In genomic region chr1:84253891-84254290, GRCh38 we compare ENCODE assay signal across 9 cellular contexts. TPM values are rescaled to one million over a fixed set of nuclear protein-coding genes. Genes with fewer than 3 reads are reported as not detected.
DNase-seq lines count a peak whose midpoint lies in the region; ATAC-seq and TF ChIP-seq lines count a peak whose summit lies in the region.
"Had no signal": no experiment of that assay in that cellular context is flagged by ENCODE, and none has a peak within 500 bp of the region (broad histone marks: within the 10 kb centered on the region; RNA-seq: fewer than 3 reads in every experiment).

No MANE protein-coding gene starts in this region.

- H3K27me3 ChIP-seq in skeletal muscle satellite cell (ENCODE audit: control insufficient read depth, insufficient read depth, low read length): no peaks in the 10 kb centered on the region
- no peaks in the 10 kb centered on the region for H3K27me3 ChIP-seq in vagina

- H3K9ac ChIP-seq in skeletal muscle satellite cell (ENCODE audit: low read depth, low read length): peak overlapping the region; percentile 22

- H3K27me3 Mint-ChIP-seq in HFFc6 (ENCODE audit: insufficient read depth): peaks cover 6% of the 10 kb centered on the region; the same call in 1 of the 2 replicates

- no peak for TF ChIP-seq CTCF in HFFc6 (IDR thresholded peaks at IDR 0.05)
- no peak for TF ChIP-seq CTCF in vagina (IDR thresholded peaks at IDR 0.05)

- H3K4me3 ChIP-seq in skeletal muscle satellite cell (ENCODE audit: low read length): no peak overlapping the region
- no peak overlapping the region for H3K4me3 ChIP-seq in vagina

- no peak for ATAC-seq in HG03139 (IDR thresholded peaks at IDR 0.05; ENCODE audit: unreplicated experiment)
- no peak for ATAC-seq in GM19328 (IDR thresholded peaks at IDR 0.05; ENCODE audit: unreplicated experiment)

- no peaks in the 10 kb centered on the region for H3K36me3 Mint-ChIP-seq in HFFc6 (ENCODE audit: low read depth)

- peak overlapping the region; percentile 89 for H3K27ac Mint-ChIP-seq in HFFc6

- intact Hi-C loops in head of caudate nucleus (cut with DNase I): loop anchor here (10.0 kb wide), 1 partner anchor 89 kb away; no protein-coding TSS in a partner anchor
- intact Hi-C loops in vagina (cut with DNase I): no loop called here

- H3K4me1 Mint-ChIP-seq in HFFc6 (ENCODE audit: low read depth): peaks cover 44% of the 10 kb centered on the region

- H3K36me3 ChIP-seq in skeletal muscle satellite cell (ENCODE audit: insufficient read depth, low read length) (no peaks in the 10 kb centered on the region), vagina (no peaks in the 10 kb centered on the region)

- peak overlapping the region; percentile 57; the same call in 1 of the 2 replicates for H3K4me3 Mint-ChIP-seq in HFFc6

- H3K9me3 ChIP-seq in skeletal muscle satellite cell (replicated peaks; ENCODE audit: low read length): no peaks in the 10 kb centered on the region
- peaks cover 3% of the 10 kb centered on the region for H3K9me3 ChIP-seq in vagina

- H3K4me1 ChIP-seq in skeletal muscle satellite cell (ENCODE audit: control insufficient read depth, insufficient read depth, low read length): peaks cover 19% of the 10 kb centered on the region
- H3K4me1 ChIP-seq in vagina: no peaks in the 10 kb centered on the region

- no peak overlapping the region for H3K27ac ChIP-seq in vagina

- H3K9me3 Mint-ChIP-seq in HFFc6: no peaks in the 10 kb centered on the region

- H3K4me2 ChIP-seq in skeletal muscle satellite cell (ENCODE audit: low read length): peak overlapping the region; percentile 24

- DNase-seq in HFFc6 (peak; percentile 89), T1000 (lab: John Stamatoyannopoulos, UW) (peak; percentile 35), head of caudate nucleus (peak; percentile 49 to 97 (median 85)), cerebellar nuclear complex (lab: John Stamatoyannopoulos, UW) (no peak), vagina (ENCODE audit: extremely low spot score in 2 of 2) (no peak)

- TF ChIP-seq POLR2A in vagina (IDR thresholded peaks at IDR 0.05): no peak

RNA-seq across cellular contexts. Expression of gene SAMD13, which starts 47.6 kb away (rescaled TPM):
- total RNA-seq in HFFc6 (2021; fragmentation: NEBNext Ultra II Directional; extraction: Animal tissue kit (Norgen Biotek cat#: 25700)): 1 to 10 TPM in 1 of 6 experiments, under 1 TPM in 5; 0.36 to 1.1 (median 0.45) TPM
- 0.66 and 1.0 TPM in 2 replicates for total RNA-seq in skeletal muscle satellite cell (2012; rRNA removed)
- total RNA-seq in vagina: not detected
- total RNA-seq: T-helper 1 cell treated with Interleukin-12 subunit alpha and Interleukin-12 subunit beta and Interleukin-4 antibody, amounts not matched to agents 30 ng/mL and 1 ng/mL, for 36 hours had no signal

Comparison
In these comparisons a context has a peak if more than half of its experiments do, and no peak if none do; other contexts are left out.
1. DNase-seq: peak in HFFc6 (single experiment), T1000 (single experiment) and head of caudate nucleus (42 of 42); none in cerebellar nuclear complex (0 of 2) and vagina (0 of 2).